In the genomic region with DNA sequence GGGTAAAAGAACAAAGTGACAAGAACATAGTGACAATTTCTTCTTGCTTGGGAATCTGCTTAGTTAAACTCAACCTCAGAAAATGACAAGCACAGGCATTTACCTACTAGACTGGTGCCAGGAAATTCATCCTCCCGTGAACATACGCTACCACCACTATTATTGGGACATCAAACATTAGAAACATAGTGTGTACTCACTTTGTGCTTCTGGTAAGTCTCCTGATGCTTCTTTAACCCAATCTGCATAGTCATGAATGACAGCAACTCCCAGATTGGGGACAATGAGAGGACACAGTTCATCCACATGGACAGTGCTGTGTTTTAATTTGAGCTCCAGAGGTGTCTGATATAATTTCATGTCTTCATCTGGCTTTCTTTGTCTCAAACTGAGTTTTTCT, we compare ENCODE assay signal across 29 cellular contexts. TPM values are rescaled to one million over a fixed set of nuclear protein-coding genes. Genes with fewer than 3 reads are reported as not detected.
A peak's percentile ranks its signal among the peaks of the same experiment; 100 is the strongest.
DNase-seq lines count a peak whose midpoint lies in the region; ATAC-seq and TF ChIP-seq lines count a peak whose summit lies in the region.
"Had no signal": no experiment of that assay in that cellular context is flagged by ENCODE, and none has a peak within 500 bp of the region (broad histone marks: within the 10 kb centered on the region; RNA-seq: fewer than 3 reads in every experiment).

No MANE protein-coding gene starts in this region.

- TF ChIP-seq CTCF in psoas muscle (IDR thresholded peaks at IDR 0.05) (no peak), GM10248 (IDR thresholded peaks at IDR 0.05; ENCODE audit: control extremely low read depth, extremely low read depth, low read depth, missing control alignments) (no peak)

- H3K27ac Mint-ChIP-seq in activated naive CD4-positive, alpha-beta T cell treated with anti-CD3 and anti-CD28 coated beads for 36 hours = peak overlapping the region; percentile 51
- peak overlapping the region; percentile 32 for H3K27ac Mint-ChIP-seq in T-helper 17 cell
- H3K27ac Mint-ChIP-seq in central memory CD8-positive, alpha-beta T cell (ENCODE audit: low read depth) = peak overlapping the region; percentile 19

- peaks cover 48% of the 10 kb centered on the region for H3K36me3 Mint-ChIP-seq in activated naive CD4-positive, alpha-beta T cell treated with anti-CD3 and anti-CD28 coated beads for 36 hours (ENCODE audit: low read depth)
- H3K36me3 Mint-ChIP-seq in T-helper 17 cell (ENCODE audit: low read depth) = peaks cover 7% of the 10 kb centered on the region
- peaks cover 77% of the 10 kb centered on the region for H3K36me3 Mint-ChIP-seq in central memory CD8-positive, alpha-beta T cell (ENCODE audit: insufficient read depth)

- intact Hi-C loops in activated naive CD4-positive, alpha-beta T cell treated with anti-CD3 and anti-CD28 coated beads for 36 hours (cut with micrococcal nuclease) = loop anchor here (10.0 kb wide), 1 partner anchor 54 kb away; no protein-coding TSS in a partner anchor
- intact Hi-C loops in psoas muscle (cut with DNase I) = loop anchor here in 1 of 2 donors (2.0 kb wide), 1 partner anchor 52 kb away; no protein-coding TSS in a partner anchor
- intact Hi-C loops in left colon (cut with DNase I, micrococcal nuclease) = no loop called here

- CTCF ChIA-PET in activated naive CD4-positive, alpha-beta T cell treated with anti-CD3 and anti-CD28 coated beads for 36 hours (lab: Charles Lee) = interaction anchor here (0.6 to 1.2 kb wide), 4 partner anchors 11 to 153 kb away, joined by 3 to 4 read pairs (median 3); no protein-coding TSS in a partner anchor
- CTCF ChIA-PET in GM10248 (lab: Yijun Ruan, JAX) = interaction anchor here (1.7 kb wide), 1 partner anchor 108 kb away, joined by 6 read pairs; the partner anchor contains the start of gene PGAP2

- peaks cover 8% of the 10 kb centered on the region for H3K4me1 ChIP-seq in psoas muscle
- H3K4me1 ChIP-seq: A549; BLaER1 treated with 17β-estradiol and CSF1 and Interleukin-3, amounts not matched to agents 10 nM and 100 nM had no signal

- WGBS in psoas muscle, 3 donors = 37 to 65% (median 39%) methylated on average over 2 of the region's 2 CpGs

- no peaks in the 10 kb centered on the region for H3K27me3 Mint-ChIP-seq in activated naive CD4-positive, alpha-beta T cell treated with anti-CD3 and anti-CD28 coated beads for 36 hours (ENCODE audit: low read depth)
- no peaks in the 10 kb centered on the region for H3K27me3 Mint-ChIP-seq in T-helper 17 cell
- H3K27me3 Mint-ChIP-seq in central memory CD8-positive, alpha-beta T cell = no peaks in the 10 kb centered on the region
- H3K27me3 Mint-ChIP-seq: CD8-positive, alpha-beta memory T cell had no signal

- H3K4me3 ChIP-seq in psoas muscle = no peak overlapping the region
- H3K4me3 ChIP-seq: A549; BLaER1 treated with 17β-estradiol and CSF1 and Interleukin-3, amounts not matched to agents 10 nM and 100 nM had no signal

- H3K4me3 Mint-ChIP-seq in activated naive CD4-positive, alpha-beta T cell treated with anti-CD3 and anti-CD28 coated beads for 36 hours = no peak overlapping the region
- H3K4me3 Mint-ChIP-seq in T-helper 17 cell = no peak overlapping the region
- no peak overlapping the region for H3K4me3 Mint-ChIP-seq in central memory CD8-positive, alpha-beta T cell
- H3K4me3 Mint-ChIP-seq: CD8-positive, alpha-beta memory T cell had no signal

- H3K27ac ChIP-seq in psoas muscle = peak overlapping the region; percentile 33
- H3K27ac ChIP-seq: A549; BLaER1 treated with 17β-estradiol and CSF1 and Interleukin-3, amounts not matched to agents 10 nM and 100 nM had no signal

- no peaks in the 10 kb centered on the region for H3K4me1 Mint-ChIP-seq in activated naive CD4-positive, alpha-beta T cell treated with anti-CD3 and anti-CD28 coated beads for 36 hours (ENCODE audit: low read depth)
- H3K4me1 Mint-ChIP-seq in T-helper 17 cell = peaks cover 5% of the 10 kb centered on the region
- peaks cover 8% of the 10 kb centered on the region for H3K4me1 Mint-ChIP-seq in central memory CD8-positive, alpha-beta T cell

- H3K9me3 Mint-ChIP-seq in activated naive CD4-positive, alpha-beta T cell treated with anti-CD3 and anti-CD28 coated beads for 36 hours = no peaks in the 10 kb centered on the region
- no peaks in the 10 kb centered on the region for H3K9me3 Mint-ChIP-seq in central memory CD8-positive, alpha-beta T cell
- H3K9me3 Mint-ChIP-seq: CD8-positive, alpha-beta memory T cell had no signal

- no peak for ATAC-seq in T-helper 17 cell
- no peak for ATAC-seq in central memory CD8-positive, alpha-beta T cell (replicated peaks; ENCODE audit: extremely low read depth, poor library complexity, severe bottlenecking)
- peak; percentile 54 to 76 (median 71) for ATAC-seq in psoas muscle
- ATAC-seq in left colon = no peak
- ATAC-seq in GM18502 (IDR thresholded peaks at IDR 0.05; ENCODE audit: poor library complexity, unreplicated experiment) = no peak
- ATAC-seq: A549, HepG2 had no signal

- H3K27me3 ChIP-seq in psoas muscle (ENCODE audit: insufficient read depth in 3 of 3, low read length in 2 of 3) = no peaks in the 10 kb centered on the region
- H3K27me3 ChIP-seq: BLaER1 treated with 17β-estradiol and CSF1 and Interleukin-3, amounts not matched to agents 10 nM and 100 nM had no signal

- POLR2A ChIA-PET in GM10248 (lab: Yijun Ruan, JAX) = no interaction called here

- H3K9me3 ChIP-seq in T-helper 17 cell (ENCODE audit: control insufficient read depth, low read length, poor library complexity, severe bottlenecking) (no peaks in the 10 kb centered on the region), psoas muscle (no peaks in the 10 kb centered on the region)
- H3K9me3 ChIP-seq: A549; BLaER1 treated with 17β-estradiol and CSF1 and Interleukin-3, amounts not matched to agents 10 nM and 100 nM; SK-N-SH had no signal

- H3K36me3 ChIP-seq in psoas muscle (ENCODE audit: insufficient read depth in 1 of 2, low read depth in 1 of 2) = peaks cover 21 to 96% of the 10 kb centered on the region in 2 donors

- no peak for DNase-seq in activated naive CD4-positive, alpha-beta T cell treated with anti-CD3 and anti-CD28 coated beads for 36 hours
- no peak for DNase-seq in activated naive CD4-positive, alpha-beta T cell treated with anti-CD3 and anti-CD28 coated beads, Interleukin-2, amount 50 U/mL, for 16 hours
- DNase-seq in T-helper 17 cell = no peak
- DNase-seq in central memory CD8-positive, alpha-beta T cell (ENCODE audit: low spot score in 2 of 2) = no peak
- no peak for DNase-seq in psoas muscle
- no peak for DNase-seq in GM10248 (ENCODE audit: extremely low spot score)
- DNase-seq in left colon = no peak
- DNase-seq: AML-193; CD8-positive, alpha-beta memory T cell; DMS 273 treated with DMSO at 0.1 percent for 48 hours; DMS79; EL; GDM1; H7; Kasumi-1; NCI-H1092 treated with DMSO at 0.1 percent for 48 hours; NCI-H1436; NCI-H187; NCI-H2081 treated with DMSO at 0.1 percent for 48 hours; NCI-H446; NCI-H524 treated with DMSO at 0.1 percent for 48 hours; NCI-H774; SK-N-SH had no signal

RNA-seq across cellular contexts. Expression of gene CHRNA10, which starts 29.2 kb away (rescaled TPM):
- under 1 TPM; 0.26 to 0.44 TPM for total RNA-seq in activated naive CD4-positive, alpha-beta T cell treated with anti-CD3 and anti-CD28 coated beads for 36 hours
- total RNA-seq in T-helper 17 cell (1 to 10 TPM in 1 of 2 donors, under 1 TPM in 1; 0.82 to 1.2 TPM), psoas muscle (1 to 10 TPM in 1 of 4 donors, under 1 TPM in 3; 0.36 to 1.4 (median 0.63) TPM), left colon (under 1 TPM; 0.70 to 0.81 TPM)
- polyA plus RNA-seq in psoas muscle = under 1 TPM; 0.13 to 0.65 (median 0.40) TPM

RNA-seq across cellular contexts. Expression of gene ART1, which starts 55.5 kb away (rescaled TPM):
- not detected for total RNA-seq in activated naive CD4-positive, alpha-beta T cell treated with anti-CD3 and anti-CD28 coated beads for 36 hours
- total RNA-seq in T-helper 17 cell = not detected
- total RNA-seq in psoas muscle = 10 to 100 TPM; 14.5 to 33.0 (median 24.9) TPM
- 1 to 10 TPM in 1 of 3 donors, under 1 TPM in 2; 0.26 to 2.9 (median 0.62) TPM for polyA plus RNA-seq in psoas muscle
- not detected for total RNA-seq in left colon
- total RNA-seq: CD8-positive, alpha-beta memory T cell; HepG2; HT1080; M059J had no signal
- polyA plus RNA-seq: A549; CD8-positive, alpha-beta memory T cell; HepG2; SK-N-SH had no signal

RNA-seq across cellular contexts. Expression of gene ART5, which starts 58.6 kb away (rescaled TPM):
- not detected for total RNA-seq in activated naive CD4-positive, alpha-beta T cell treated with anti-CD3 and anti-CD28 coated beads for 36 hours
- total RNA-seq in T-helper 17 cell = not detected
- 1 to 10 TPM; 1.4 to 4.4 (median 2.8) TPM for total RNA-seq in psoas muscle
- 1 to 10 TPM in 1 of 3 donors, under 1 TPM in 2; 0.65 to 2.4 (median 0.99) TPM for polyA plus RNA-seq in psoas muscle
- not detected for total RNA-seq in left colon
- total RNA-seq: CD8-positive, alpha-beta memory T cell; HT1080; M059J had no signal
- polyA plus RNA-seq: CD8-positive, alpha-beta memory T cell had no signal

Comparison
In these comparisons a context has a peak if more than half of its experiments do, and no peak if none do; other contexts are left out.
1. ATAC-seq: peak in psoas muscle (4 of 4); none in T-helper 17 cell (single experiment), central memory CD8-positive, alpha-beta T cell (single experiment), left colon (single experiment) and GM18502 (single experiment).
2. RNA of gene ART1, which starts 55.5 kb away (total RNA-seq): 14.5 to 33.0 TPM in psoas muscle; not detected in left colon, not detected in activated naive CD4-positive, alpha-beta T cell treated with anti-CD3 and anti-CD28 coated beads for 36 hours and not detected in T-helper 17 cell; every median in the first group is over 10 times any median in the second.
3. Peak in every context shown above with its lines, with median percentiles within 50 percentile points of each other: H3K27ac Mint-ChIP-seq.